26 cellular contexts compared by ENCODE assay signal in genomic region chr9:94706922-94707321, GRCh38.
"Had no signal": no experiment of that assay in that cellular context is flagged by ENCODE, and none has a peak within 500 bp of the region (broad histone marks: within the 10 kb centered on the region; RNA-seq: fewer than 3 reads in every experiment).

No MANE protein-coding gene starts in this region.

- H3K27me3 ChIP-seq: pancreas, stomach, testis, thyroid gland, transverse colon, upper lobe of right lung had no signal

- H3K27ac ChIP-seq: lower lobe of right lung, pancreas, prostate gland, stomach, testis, thyroid gland, transverse colon, upper lobe of right lung had no signal

- H3K4me3 ChIP-seq: lower lobe of right lung, pancreas, prostate gland, stomach, testis, thyroid gland, transverse colon, upper lobe of right lung had no signal

- H3K9me3 Mint-ChIP-seq: immature natural killer cell; naive thymus-derived CD8-positive, alpha-beta T cell; nephron; neural crest cell; stimulated activated naive B cell treated with anti-CD40 and anti-IgM and Interleukin-4, amounts not matched to agents 10 μg/mL and 1 μg/mL and 100 μg/mL, for 72 hours had no signal

- H3K27ac Mint-ChIP-seq: immature natural killer cell; naive thymus-derived CD8-positive, alpha-beta T cell; stimulated activated naive B cell treated with anti-CD40 and anti-IgM and Interleukin-4, amounts not matched to agents 10 μg/mL and 1 μg/mL and 100 μg/mL, for 72 hours had no signal

- H3K36me3 ChIP-seq: lower lobe of right lung, pancreas, prostate gland, stomach, thyroid gland, transverse colon, upper lobe of right lung had no signal

- H3K4me1 ChIP-seq: lower lobe of right lung, pancreas, prostate gland, stomach, testis, thyroid gland, transverse colon, upper lobe of right lung had no signal

- H3K4me1 Mint-ChIP-seq: immature natural killer cell; naive thymus-derived CD8-positive, alpha-beta T cell; stimulated activated naive B cell treated with anti-CD40 and anti-IgM and Interleukin-4, amounts not matched to agents 10 μg/mL and 1 μg/mL and 100 μg/mL, for 72 hours had no signal

- DNase-seq: hypothalamus; immature natural killer cell; left ventricle myocardium superior; lower lobe of right lung; mammary epithelial cell; mesenchymal stem cell; naive thymus-derived CD8-positive, alpha-beta T cell; nucleus accumbens; pancreas; posterior cingulate gyrus; retina; right cardiac atrium; stimulated activated CD4-positive, alpha-beta T cell treated with anti-CD3 and anti-CD28 coated beads, Interleukin-12 subunit alpha, Interleukin-12 subunit beta, amount 100 ng/mL, for 4 hours; stimulated activated CD4-positive, alpha-beta T cell treated with anti-CD3 and anti-CD28 coated beads, Interleukin-15, amount 100 ng/mL, for 24 hours; stimulated activated CD4-positive, alpha-beta T cell treated with anti-CD3 and anti-CD28 coated beads, Interleukin-2, amount 100 ng/mL, for 24 hours; stimulated activated CD4-positive, alpha-beta T cell treated with anti-CD3 and anti-CD28 coated beads, Interleukin-4, amount 100 ng/mL, for 1 hour; stimulated activated naive B cell treated with anti-CD40 and anti-IgM and Interleukin-4, amounts not matched to agents 10 μg/mL and 1 μg/mL and 100 μg/mL, for 72 hours; stimulated activated naive CD8-positive, alpha-beta T cell treated with anti-CD3 and anti-CD28 coated beads, Interleukin-15, Interleukin-2, amounts not matched to agents 100 U/mL and 50 U/mL, for 24 hours; stomach; testis; thyroid gland; transverse colon; upper lobe of right lung had no signal

- H3K9me3 ChIP-seq: lower lobe of right lung, pancreas, prostate gland, stomach, testis, thyroid gland, transverse colon, upper lobe of right lung had no signal

- ATAC-seq: left ventricle myocardium superior; lower lobe of right lung; naive thymus-derived CD8-positive, alpha-beta T cell; pancreas; right cardiac atrium; stimulated activated naive B cell treated with anti-CD40 and anti-IgM and Interleukin-4, amounts not matched to agents 10 μg/mL and 1 μg/mL and 100 μg/mL, for 72 hours; stimulated activated naive CD8-positive, alpha-beta T cell treated with anti-CD3 and anti-CD28 coated beads, Interleukin-15, Interleukin-2, amounts not matched to agents 100 U/mL and 50 U/mL, for 24 hours; upper lobe of right lung had no signal

- H3K36me3 Mint-ChIP-seq: immature natural killer cell; naive thymus-derived CD8-positive, alpha-beta T cell; stimulated activated naive B cell treated with anti-CD40 and anti-IgM and Interleukin-4, amounts not matched to agents 10 μg/mL and 1 μg/mL and 100 μg/mL, for 72 hours had no signal

- H3K4me3 Mint-ChIP-seq: immature natural killer cell; naive thymus-derived CD8-positive, alpha-beta T cell; nephron; neural crest cell; stimulated activated naive B cell treated with anti-CD40 and anti-IgM and Interleukin-4, amounts not matched to agents 10 μg/mL and 1 μg/mL and 100 μg/mL, for 72 hours had no signal
